ENCODE assay signal across 8 cellular contexts in the genomic region with DNA sequence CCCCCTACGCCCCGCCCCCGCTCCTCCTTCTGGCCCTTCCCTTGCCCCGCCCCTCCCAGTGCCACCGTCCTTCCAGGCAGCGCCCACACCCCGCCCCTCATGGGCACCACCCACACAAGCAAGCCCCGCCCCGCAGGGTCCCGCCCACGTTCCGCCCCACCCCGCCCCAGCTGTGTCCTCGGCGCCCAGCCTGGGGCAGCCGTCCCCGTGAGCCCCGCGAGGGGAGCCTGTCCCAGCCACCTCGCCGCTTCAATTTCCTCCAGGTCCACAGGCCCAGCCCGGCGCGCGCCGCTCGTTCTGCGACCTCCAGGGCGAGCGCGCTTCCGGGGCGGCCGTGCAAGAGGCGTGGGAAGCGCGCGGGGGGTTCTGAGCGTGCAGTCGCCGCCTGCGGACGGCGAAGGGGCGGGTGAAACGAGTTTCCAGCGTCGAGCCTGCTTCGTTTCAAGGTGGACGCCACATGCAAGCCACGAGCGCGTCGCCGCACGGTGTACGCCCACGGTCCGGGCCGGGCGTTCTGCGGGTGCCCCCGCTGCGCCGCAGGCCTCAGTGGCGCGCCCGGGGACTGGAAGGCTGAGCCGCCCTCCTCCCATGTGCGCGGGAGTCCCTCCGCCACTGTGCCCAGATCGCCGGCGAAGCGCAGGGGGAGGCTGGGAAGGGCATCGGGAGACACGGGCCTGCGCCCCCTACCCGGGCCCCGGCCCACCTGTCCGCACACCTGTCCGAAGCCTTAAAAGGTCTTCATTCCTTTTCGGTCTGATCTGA. TPM values are rescaled to one million over a fixed set of nuclear protein-coding genes. Genes with fewer than 3 reads are reported as not detected.
DNase-seq lines count a peak whose midpoint lies in the region; ATAC-seq and TF ChIP-seq lines count a peak whose summit lies in the region.

No MANE protein-coding gene starts in this region.

- H3K27me3 ChIP-seq in mononuclear cell (ENCODE audit: insufficient read depth, low read length) = no peaks in the 10 kb centered on the region

- no peak for TF ChIP-seq CTCF in endothelial cell (IDR thresholded peaks at IDR 0.05; ENCODE audit: unreplicated experiment)

- DNase-seq in stimulated activated naive CD4-positive, alpha-beta T cell (lab: John Stamatoyannopoulos, UW) = peak in 4 of 6 experiments; percentile 81 to 96 (median 96)
- DNase-seq in stimulated activated naive CD4-positive, alpha-beta T cell treated with Interleukin-2 at 50 U/mL for 16 hours (lab: John Stamatoyannopoulos, UW) = no peak
- DNase-seq in NCI-H69 (lab: John Stamatoyannopoulos, UW) (peak; percentile 90), endothelial cell (ENCODE audit: low spot score) (peak; percentile 94)
- DNase-seq in activated CD8-positive, alpha-beta memory T cell treated with anti-CD3 and anti-CD28 coated beads, Interleukin-2, amount 50 U/mL, for 1 hour (ENCODE audit: extremely low read depth) = peak; percentile 94
- peak; percentile 94 for DNase-seq in stimulated activated CD8-positive, alpha-beta memory T cell treated with anti-CD3 and anti-CD28 coated beads, Interleukin-4, amount 100 ng/mL, for 48 hours

- no peaks in the 10 kb centered on the region for H3K9me3 Mint-ChIP-seq in endothelial cell (ENCODE audit: unreplicated experiment)

- peaks cover 11% of the 10 kb centered on the region for H3K27me3 Mint-ChIP-seq in endothelial cell (ENCODE audit: unreplicated experiment)

- no peak overlapping the region for H3K4me3 Mint-ChIP-seq in endothelial cell (ENCODE audit: unreplicated experiment)

- H3K36me3 Mint-ChIP-seq in endothelial cell (ENCODE audit: low read depth, unreplicated experiment) = peaks cover 3% of the 10 kb centered on the region

- H3K4me1 ChIP-seq in mononuclear cell (ENCODE audit: insufficient read depth, low read length) = peaks cover 15% of the 10 kb centered on the region

- peak overlapping the region; percentile 41 for H3K4me3 ChIP-seq in mononuclear cell (ENCODE audit: low read length)

- peaks cover 2% of the 10 kb centered on the region for H3K4me1 Mint-ChIP-seq in endothelial cell (ENCODE audit: unreplicated experiment)

- no peaks in the 10 kb centered on the region for H3K9me3 ChIP-seq in mononuclear cell (ENCODE audit: low read depth, low read length)

- ATAC-seq in HG03066 (IDR thresholded peaks at IDR 0.05; ENCODE audit: low read depth, unreplicated experiment) = peak; percentile 55

- no peak overlapping the region for H3K27ac Mint-ChIP-seq in endothelial cell (ENCODE audit: unreplicated experiment)

RNA-seq across cellular contexts. Expression of a gene that starts 10.8 kb away (rescaled TPM):
- 118 TPM for total RNA-seq in endothelial cell (ENCODE audit: unreplicated experiment)
- 11.0 TPM for total RNA-seq in mononuclear cell

RNA-seq across cellular contexts. Expression of a gene that starts 22.7 kb away (rescaled TPM):
- 73.3 TPM for total RNA-seq in endothelial cell (ENCODE audit: unreplicated experiment)
- total RNA-seq in mononuclear cell = 47.5 TPM
